Comparison of ENCODE assay signal across 9 cellular contexts in the genomic region with DNA sequence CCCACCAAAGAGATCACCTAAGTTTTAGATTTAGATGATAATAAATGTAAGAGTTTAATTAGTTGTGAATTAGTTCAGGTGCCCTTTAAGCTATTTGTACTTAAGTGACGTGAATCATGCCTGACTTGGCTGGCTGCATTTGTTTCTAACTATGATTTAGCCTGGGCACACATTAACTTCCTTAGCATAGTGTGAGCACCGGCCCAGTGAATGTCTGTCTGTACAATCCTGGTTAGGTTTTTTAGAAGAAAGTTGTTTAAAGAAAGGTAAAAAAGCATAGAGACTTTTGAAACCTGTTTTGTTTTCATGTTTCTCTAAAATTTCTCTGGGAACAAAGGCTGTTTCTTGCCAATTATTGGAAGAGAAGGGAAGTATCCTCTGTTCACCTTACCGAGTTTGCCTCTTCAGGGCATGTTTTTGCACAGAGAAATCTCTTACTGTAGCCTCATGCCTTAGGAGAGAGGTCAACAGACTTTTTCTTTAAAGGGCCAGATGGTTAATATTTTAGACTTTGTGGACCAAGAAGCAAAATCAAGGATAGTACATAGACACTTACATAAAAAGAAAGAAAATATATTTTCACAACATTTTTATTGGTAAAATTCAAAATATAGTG. TPM values are rescaled to one million over a fixed set of nuclear protein-coding genes. Genes with fewer than 3 reads are reported as not detected.
DNase-seq lines count a peak whose midpoint lies in the region; ATAC-seq, FAIRE-seq and TF ChIP-seq lines count a peak whose summit lies in the region.
"Had no signal": no experiment of that assay in that cellular context is flagged by ENCODE, and none has a peak within 500 bp of the region (broad histone marks: within the 10 kb centered on the region; RNA-seq: fewer than 3 reads in every experiment).

No MANE protein-coding gene starts in this region.

- intact Hi-C loops in left colon (cut with DNase I, micrococcal nuclease) = no loop called here

- peaks cover 43% of the 10 kb centered on the region for H3K4me1 Mint-ChIP-seq in HFFc6 (ENCODE audit: low read depth)

- no peak for FAIRE-seq in bronchial epithelial cell (lab: Jason Lieb, UNC)

- TF ChIP-seq CTCF in HFFc6 (IDR thresholded peaks at IDR 0.05) (no peak), bronchial epithelial cell (IDR thresholded peaks at IDR 0.05; ENCODE audit: insufficient read depth, low read length, severe bottlenecking) (no peak)

- DNase-seq in HFFc6 = peak; percentile 7
- DNase-seq in bronchial epithelial cell (ENCODE audit: low read depth) = peak; percentile 83
- DNase-seq in left colon = peak; percentile 27 to 52
- no peak for DNase-seq in stimulated activated CD4-positive, alpha-beta T cell treated with anti-CD3 and anti-CD28 coated beads, Interleukin-4, amount 100 ng/mL, for 24 hours
- no peak for DNase-seq in DMS153 (lab: John Stamatoyannopoulos, UW)
- DNase-seq in HAP-1 (ENCODE audit: low spot score in 2 of 2) = no peak
- DNase-seq: NK-92 treated with Interleukin-12 subunit alpha and Interleukin-12 subunit beta, amount 100 ng/mL, for 24 hours had no signal

- ATAC-seq in left colon = peak; percentile 54
- ATAC-seq in GM19467 (IDR thresholded peaks at IDR 0.05; ENCODE audit: unreplicated experiment) = no peak

- no peak overlapping the region for H3K4me3 Mint-ChIP-seq in HFFc6

- H3K27me3 ChIP-seq in bronchial epithelial cell (ENCODE audit: control insufficient read depth, insufficient read depth, low read length) (no peaks in the 10 kb centered on the region), skeletal muscle tissue (ENCODE audit: control insufficient read depth in 3 of 3, insufficient read depth in 3 of 3, low read length in 3 of 3) (no peaks in the 10 kb centered on the region), HAP-1 (ENCODE audit: low read depth) (no peaks in the 10 kb centered on the region)

- H3K27ac ChIP-seq in skeletal muscle tissue (ENCODE audit: low read depth, low read length) = peak overlapping the region; percentile 87

- in situ Hi-C loops in HAP-1 (cut with MboI; ENCODE audit: low sequenced_read_pairs) = no loop called here

- H3K4me1 ChIP-seq in skeletal muscle tissue (ENCODE audit: control insufficient read depth in 3 of 3, insufficient read depth in 3 of 3, low read length in 3 of 3) (peaks cover 20 to 31% (median 25%) of the 10 kb centered on the region in 3 donors), HAP-1 (peaks cover 6% of the 10 kb centered on the region; the same call in 1 of the 2 replicates)

- H3K4me3 ChIP-seq in bronchial epithelial cell (ENCODE audit: low read depth, low read length) = no peak overlapping the region
- no peak overlapping the region for H3K4me3 ChIP-seq in skeletal muscle tissue (ENCODE audit: low read length in 3 of 3)
- H3K4me3 ChIP-seq in HAP-1 = no peak overlapping the region

- peaks cover 14% of the 10 kb centered on the region; the same call in 1 of the 2 replicates for H3K27me3 Mint-ChIP-seq in HFFc6 (ENCODE audit: insufficient read depth)

- H3K27ac Mint-ChIP-seq in HFFc6 = peak overlapping the region; percentile 32; the same call in 1 of the 2 replicates

- no peaks in the 10 kb centered on the region for H3K9me3 Mint-ChIP-seq in HFFc6

- peak overlapping the region; percentile 34 to 58 (median 54) for H3K9ac ChIP-seq in skeletal muscle tissue (ENCODE audit: low read depth in 1 of 3, low read length in 3 of 3)

- no peaks in the 10 kb centered on the region for H3K9me3 ChIP-seq in skeletal muscle tissue (ENCODE audit: control insufficient read depth in 3 of 3, low read length in 3 of 3)
- no peaks in the 10 kb centered on the region for H3K9me3 ChIP-seq in HAP-1

- H3K36me3 ChIP-seq in bronchial epithelial cell (ENCODE audit: control insufficient read depth, insufficient read depth, low read length) (no peaks in the 10 kb centered on the region), skeletal muscle tissue (ENCODE audit: control insufficient read depth in 3 of 3, insufficient read depth in 3 of 3, low read length in 3 of 3) (no peaks in the 10 kb centered on the region), HAP-1 (replicated peaks) (no peaks in the 10 kb centered on the region)

- H3K36me3 Mint-ChIP-seq in HFFc6 (ENCODE audit: low read depth) = no peaks in the 10 kb centered on the region

RNA-seq across cellular contexts. Expression of a gene that starts 42.9 kb away (rescaled TPM):
- total RNA-seq in HFFc6 (2021; fragmentation: NEBNext Ultra II Directional; extraction: Animal tissue kit (Norgen Biotek cat#: 25700)) = 100 to 1,000 TPM; 101 to 149 (median 129) TPM
- 135 and 156 TPM in 2 replicates for total RNA-seq in bronchial epithelial cell
- total RNA-seq in left colon = 10 to 100 TPM; 41.2 TPM
- 26.1 TPM for total RNA-seq in skeletal muscle tissue

Comparison
In these comparisons a context has a peak if more than half of its experiments do, and no peak if none do; other contexts are left out.
1. DNase-seq: peak in HFFc6 (single experiment), bronchial epithelial cell (single experiment) and left colon (2 of 2); none in stimulated activated CD4-positive, alpha-beta T cell treated with anti-CD3 and anti-CD28 coated beads, Interleukin-4, amount 100 ng/mL, for 24 hours (single experiment), DMS153 (single experiment) and HAP-1 (0 of 2).